ENCODE assay signal across 16 cellular contexts in the genomic region with DNA sequence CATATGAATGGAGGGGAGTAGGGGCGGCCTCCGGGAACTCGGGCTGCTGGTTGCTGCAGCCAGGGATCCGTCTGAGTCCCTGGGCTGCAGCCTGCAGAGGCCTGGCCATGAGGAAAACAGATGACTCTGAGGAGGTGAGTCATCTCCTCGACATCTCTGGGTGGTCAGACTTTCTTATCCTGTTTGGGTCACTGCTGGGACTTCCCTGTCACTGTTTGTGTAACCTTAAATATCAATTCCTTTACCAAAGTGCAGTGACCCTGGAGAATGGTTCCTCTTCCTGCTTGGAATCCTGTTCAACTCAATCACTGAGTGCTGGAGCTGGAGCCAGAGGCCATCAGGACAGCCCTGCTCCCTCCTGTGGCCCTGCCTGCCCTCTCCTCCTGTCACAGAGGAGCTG. TPM values are rescaled to one million over a fixed set of nuclear protein-coding genes. Genes with fewer than 3 reads are reported as not detected.
DNase-seq lines count a peak whose midpoint lies in the region; ATAC-seq and TF ChIP-seq lines count a peak whose summit lies in the region.
"Not testable (repeated sequence)": the region's sequence is repeated elsewhere in the genome, so short reads cannot be mapped to it uniquely, and the experiment has no call there.
"Had no signal": no experiment of that assay in that cellular context is flagged by ENCODE, and none has a peak within 500 bp of the region (broad histone marks: within the 10 kb centered on the region; RNA-seq: fewer than 3 reads in every experiment).

No MANE protein-coding gene starts in this region.

- intact Hi-C loops in right cardiac atrium (cut with DNase I); upper lobe of right lung (cut with DNase I): not testable (repeated sequence)

- DNase-seq in EH (ENCODE audit: low read depth) = peak; percentile 81
- DNase-seq in HT1080 (ENCODE audit: low read depth) = peak; percentile 79
- peak in 1 of 2 experiments; percentile 39 for DNase-seq in SJSA1 (ENCODE audit: low read depth in 1 of 2, low spot score in 2 of 2)
- peak; percentile 79 for DNase-seq in brain microvascular endothelial cell
- peak; percentile 58 for DNase-seq in fibroblast of mammary gland (ENCODE audit: low read depth)
- DNase-seq in right cardiac atrium = peak in 2 of 3 donors; percentile 22 to 60
- peak; percentile 51 for DNase-seq in mucosa of gallbladder (ENCODE audit: low spot score)
- not testable (repeated sequence) for DNase-seq in upper lobe of right lung

- peaks cover 12% of the 10 kb centered on the region for H3K4me1 ChIP-seq in SJSA1 (replicated peaks)
- H3K4me1 ChIP-seq in right cardiac atrium (ENCODE audit: control insufficient read depth, insufficient read depth, low read length); upper lobe of right lung: not testable (repeated sequence)

- H3K36me3 ChIP-seq in SJSA1; brain microvascular endothelial cell (replicated peaks); upper lobe of right lung: not testable (repeated sequence)

- in situ Hi-C loops in brain microvascular endothelial cell (cut with HindIII; ENCODE audit: low pct_ligation_motif_present, low sequenced_read_pairs) = not testable (repeated sequence)

- H3K4me3 ChIP-seq in SJSA1; brain microvascular endothelial cell (ENCODE audit: low read depth, low read length); fibroblast of mammary gland (ENCODE audit: control insufficient read depth, low read depth, low read length); right cardiac atrium (ENCODE audit: low read length); upper lobe of right lung: not testable (repeated sequence)

- 45% methylated on average over 5 of the region's 5 CpGs for WGBS in right cardiac atrium

- TF ChIP-seq CTCF in brain microvascular endothelial cell (IDR thresholded peaks at IDR 0.05; ENCODE audit: low read depth, low read length, missing control alignments); fibroblast of mammary gland (conservative IDR thresholded peaks at IDR 0.05; ENCODE audit: control insufficient read depth, insufficient read depth, low read depth, low read length); upper lobe of right lung (IDR thresholded peaks at IDR 0.05): not testable (repeated sequence)

- not testable (repeated sequence) for H3K9me3 ChIP-seq in SJSA1 (replicated peaks); right cardiac atrium (ENCODE audit: control insufficient read depth, low read length); upper lobe of right lung

- ATAC-seq in right cardiac atrium (peak; percentile 80 to 97), upper lobe of right lung (peak; percentile 63)

- H3K27me3 ChIP-seq in SJSA1 (replicated peaks); brain microvascular endothelial cell (replicated peaks); right cardiac atrium (ENCODE audit: control insufficient read depth, insufficient read depth); upper lobe of right lung: not testable (repeated sequence)

- H3K27ac ChIP-seq in SJSA1 (peak overlapping the region; percentile 23; the same call in 1 of the 2 replicates), brain microvascular endothelial cell (peak overlapping the region; percentile 32), right cardiac atrium (ENCODE audit: low read length) (peak overlapping the region; percentile 84)
- not testable (repeated sequence) for H3K27ac ChIP-seq in upper lobe of right lung

RNA-seq across cellular contexts. Expression of gene CST4, which starts 4.4 kb away (rescaled TPM):
- total RNA-seq in HT1080 (2014; rRNA removed; shearing (Covaris generic)) = not detected in 2 replicates
- not detected in 2 replicates for polyA plus RNA-seq in HT1080 (2015; cell fraction: cytosol; rRNA removed)
- polyA plus RNA-seq in HT1080 (2015; cell fraction: nucleus; rRNA removed) = not detected in 2 replicates
- not detected in 2 replicates for total RNA-seq in SJSA1 (2014; rRNA removed; shearing (Covaris generic))
- total RNA-seq in right cardiac atrium (not detected), mucosa of gallbladder (3.7 TPM), upper lobe of right lung (not detected)
- polyA plus RNA-seq in right cardiac atrium = not detected
- total RNA-seq: activated naive CD8-positive, alpha-beta T cell treated with anti-CD3 and anti-CD28 coated beads, Interleukin-2, amount 10 ng/mL, durations not matched to agents 7 days and 5 days; omental fat pad; suprapubic skin; T-helper 2 cell treated with Interferon-gamma antibody and Interleukin-4, amounts not matched to agents 100 ng/mL and 5 ng/mL, for 36 hours had no signal
- polyA plus RNA-seq: IgD-negative memory B cell, keratinocyte, small intestine had no signal

RNA-seq across cellular contexts. Expression of gene CST3, which starts 55.5 kb away (rescaled TPM):
- 193 and 254 TPM in 2 replicates for total RNA-seq in HT1080 (2014; rRNA removed; shearing (Covaris generic))
- 330 and 351 TPM in 2 replicates for polyA plus RNA-seq in HT1080 (2015; cell fraction: cytosol; rRNA removed)
- polyA plus RNA-seq in HT1080 (2015; cell fraction: nucleus; rRNA removed) = 122 and 134 TPM in 2 replicates
- 196 and 222 TPM in 2 replicates for total RNA-seq in SJSA1 (2014; rRNA removed; shearing (Covaris generic))
- 1,000 to 10,000 TPM in 1 of 4 donors, 100 to 1,000 TPM in 3; 785 to 1,029 (median 931) TPM for total RNA-seq in right cardiac atrium
- 1,076 TPM for polyA plus RNA-seq in right cardiac atrium
- 2,306 TPM for total RNA-seq in mucosa of gallbladder
- 666 TPM for total RNA-seq in upper lobe of right lung

RNA-seq across cellular contexts. Expression of gene CST1, which starts 57.5 kb away (rescaled TPM):
- not detected in 2 replicates for total RNA-seq in HT1080 (2014; rRNA removed; shearing (Covaris generic))
- not detected in 2 replicates for polyA plus RNA-seq in HT1080 (2015; cell fraction: cytosol; rRNA removed)
- polyA plus RNA-seq in HT1080 (2015; cell fraction: nucleus; rRNA removed) = not detected in 2 replicates
- total RNA-seq in SJSA1 (2014; rRNA removed; shearing (Covaris generic)) = not detected in 2 replicates
- total RNA-seq in right cardiac atrium (not detected), mucosa of gallbladder (28.7 TPM), upper lobe of right lung (not detected)
- polyA plus RNA-seq in right cardiac atrium = not detected
- total RNA-seq: activated naive CD8-positive, alpha-beta T cell treated with anti-CD3 and anti-CD28 coated beads, Interleukin-2, amount 10 ng/mL, durations not matched to agents 7 days and 5 days; NCI-H460; omental fat pad; T-helper 2 cell treated with Interferon-gamma antibody and Interleukin-4, amounts not matched to agents 100 ng/mL and 5 ng/mL, for 36 hours had no signal
- polyA plus RNA-seq: IgD-negative memory B cell, keratinocyte, small intestine had no signal

Comparison
In these comparisons a context has a peak if more than half of its experiments do, and no peak if none do; other contexts are left out.
1. RNA of gene CST1, which starts 57.5 kb away (total RNA-seq): 28.7 TPM in mucosa of gallbladder (single experiment); not detected in upper lobe of right lung (single experiment), not detected in HT1080, not detected in SJSA1 and not detected in right cardiac atrium; every median in the first group is over 10 times any median in the second.